8 cellular contexts compared by ENCODE assay signal in the genomic region with DNA sequence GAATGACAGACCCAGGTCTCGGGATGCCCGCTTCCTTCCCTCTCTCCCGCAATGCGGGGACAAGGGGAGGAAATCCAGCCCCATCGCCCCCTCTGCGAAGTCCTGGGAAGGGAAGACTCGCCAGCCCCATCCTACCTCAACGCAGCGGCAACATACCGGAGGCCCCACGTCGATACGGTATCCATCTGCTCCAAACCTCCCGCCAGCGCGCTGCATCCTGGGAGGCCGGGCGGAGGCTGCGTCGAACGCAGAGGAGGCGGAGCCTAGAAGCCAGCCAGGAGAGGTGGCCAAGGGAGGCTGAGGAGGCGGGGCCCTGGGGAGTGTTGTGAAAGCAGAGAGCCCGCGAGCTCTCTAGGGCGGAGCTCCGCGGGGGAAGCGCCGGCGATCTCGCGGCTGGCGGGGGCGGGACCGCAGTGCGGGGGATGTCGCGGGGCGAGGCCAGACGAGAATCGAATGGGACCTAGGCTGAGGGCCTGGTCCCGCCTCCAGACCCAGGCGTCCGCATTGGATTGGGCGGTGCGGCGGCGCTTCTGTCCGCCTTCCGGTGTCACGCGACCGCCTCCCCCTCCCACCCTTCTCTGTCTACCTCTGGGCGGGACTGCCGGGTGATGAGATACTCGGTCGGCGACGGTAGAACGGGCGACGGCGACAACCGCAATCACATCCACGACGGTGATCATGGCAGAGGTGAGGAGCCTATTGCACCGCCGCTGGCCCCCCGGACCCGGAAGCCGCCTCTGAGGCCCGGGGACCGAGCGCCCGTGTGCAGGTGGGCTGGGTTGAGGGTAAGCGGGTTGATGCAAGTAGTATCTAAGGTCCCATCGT. TPM values are rescaled to one million over a fixed set of nuclear protein-coding genes. Genes with fewer than 3 reads are reported as not detected.
DNase-seq lines count a peak whose midpoint lies in the region; ATAC-seq and TF ChIP-seq lines count a peak whose summit lies in the region.

FANCB (minus strand) TSS at position 219 of the 825 bp plus-strand sequence. CDS start 7,559 bp downstream, outside the sequence.
MOSPD2 (plus strand) TSS at position 571 of the 825 bp plus-strand sequence; CDS start at position 679, 108 bp downstream.

- H3K4me1 Mint-ChIP-seq in H9: peaks cover 2 to 5% of the 10 kb centered on the region in 2 experiments; a peak in 3 of 4 replicates
- peaks cover 3 to 6% of the 10 kb centered on the region in 2 donors for H3K4me1 Mint-ChIP-seq in natural killer cell treated with Interleukin-12 subunit alpha and Interleukin-12 subunit beta and Interleukin-15 and Interleukin-18, amount 100 ng/mL, for 72 hours (ENCODE audit: low read depth in 2 of 2)

- H2BK120ac ChIP-seq in H9 (ENCODE audit: low read depth, low read length, poor library complexity, severe bottlenecking): no peak within 1 kb of the TSS

- peaks cover 60 to 61% of the 10 kb centered on the region in 2 experiments for H3K9me3 Mint-ChIP-seq in H9
- H3K9me3 Mint-ChIP-seq in natural killer cell treated with Interleukin-12 subunit alpha and Interleukin-12 subunit beta and Interleukin-15 and Interleukin-18, amount 100 ng/mL, for 72 hours: peaks cover 2% of the 10 kb centered on the region

- no peak within 1 kb of the TSS for H3K4ac ChIP-seq in H9 (ENCODE audit: low read depth, low read length)

- H4K91ac ChIP-seq in H9 (ENCODE audit: insufficient read length, low read depth, low read length): no peak within 1 kb of the TSS

- H3K27ac ChIP-seq in H9 (ENCODE audit: insufficient read length, low read depth, low read length): no peak within 1 kb of the TSS

- no CpG with 5 or more reads among the region's 78 CpGs for WGBS in H9 (ENCODE audit: extremely low coverage, insufficient read length, low lambda C conversion rate)

- no peak within 1 kb of the TSS for H2BK5ac ChIP-seq in H9 (ENCODE audit: insufficient read length, low read length)

- no peak within 1 kb of the TSS for H3K18ac ChIP-seq in H9 (ENCODE audit: insufficient read length, low read depth, low read length)

- peaks cover 16 to 19% (median 17%) of the 10 kb centered on the region in 3 experiments for H3K36me3 Mint-ChIP-seq in H9 (ENCODE audit: insufficient read depth in 1 of 3, low read depth in 3 of 3)
- no peaks in the 10 kb centered on the region for H3K36me3 Mint-ChIP-seq in natural killer cell treated with Interleukin-12 subunit alpha and Interleukin-12 subunit beta and Interleukin-15 and Interleukin-18, amount 100 ng/mL, for 72 hours

- H2AK5ac ChIP-seq in H9 (ENCODE audit: insufficient read length, low read length): no peak within 1 kb of the TSS

- peak; percentile 68 for TF ChIP-seq POLR2A in Raji (IDR thresholded peaks at IDR 0.05; ENCODE audit: insufficient read depth, low read depth, low read length)

- H4K5ac ChIP-seq in H9 (ENCODE audit: insufficient read length, low read depth, low read length): no peak within 1 kb of the TSS

- peak; percentile 96 to 97 for ATAC-seq in natural killer cell treated with Interleukin-12 subunit alpha and Interleukin-12 subunit beta and Interleukin-15 and Interleukin-18, amount 100 ng/mL, for 72 hours

- H3T11ph ChIP-seq in H9 (ENCODE audit: low read length): no peak within 1 kb of the TSS

- H2BK15ac ChIP-seq in H9 (ENCODE audit: low read depth, low read length): no peak within 1 kb of the TSS

- H3K23me2 ChIP-seq in H9 (ENCODE audit: insufficient read length, low read depth, low read length, poor library complexity, severe bottlenecking): peaks cover 5% of the 10 kb centered on the region

- no peaks in the 10 kb centered on the region for H3K27me3 Mint-ChIP-seq in H9 (ENCODE audit: low read depth)
- H3K27me3 Mint-ChIP-seq in natural killer cell treated with Interleukin-12 subunit alpha and Interleukin-12 subunit beta and Interleukin-15 and Interleukin-18, amount 100 ng/mL, for 72 hours: no peaks in the 10 kb centered on the region

- peaks cover 2% of the 10 kb centered on the region; the same call in 1 of the 2 replicates for H3K79me2 ChIP-seq in H9 (ENCODE audit: insufficient read depth, low read length)

- H3K9me3 ChIP-seq in ES-I3 (ENCODE audit: control insufficient read depth, insufficient read depth, low read length): 0 out of 2 replicates have a peak, but pooled peaks cover 4% of the 10 kb centered on the region
- H3K9me3 ChIP-seq in H9 (ENCODE audit: control insufficient read depth, low read depth, low read length): no peaks in the 10 kb centered on the region

- no peaks in the 10 kb centered on the region for H3K4me1 ChIP-seq in ES-I3 (ENCODE audit: insufficient read depth, low read length)
- no peaks in the 10 kb centered on the region for H3K4me1 ChIP-seq in H9 (ENCODE audit: insufficient read depth, low read length)

- peak within 1 kb of the TSS; percentile 56; the same call in 1 of the 2 replicates for H3K14ac ChIP-seq in H9 (ENCODE audit: insufficient read depth, low read length)

- H4K8ac ChIP-seq in H9 (replicated peaks; ENCODE audit: insufficient read length, low read depth, low read length): no peak within 1 kb of the TSS

- no peaks in the 10 kb centered on the region for H4K20me1 ChIP-seq in H9 (ENCODE audit: control insufficient read depth, insufficient read depth, insufficient read length)

- DNase-seq in H9 (peak; percentile 96), M059J (ENCODE audit: low read depth) (peak; percentile 96), fibroblast of pulmonary artery (ENCODE audit: low read depth) (peak; percentile 94)
- peak; percentile 93 for DNase-seq in activated effector memory CD4-positive, alpha-beta T cell treated with Interleukin-2 at 50 U/mL for 16 hours
- peak; percentile 95 for DNase-seq in natural killer cell treated with Interleukin-12 subunit alpha and Interleukin-12 subunit beta and Interleukin-15 and Interleukin-18, amount 100 ng/mL, for 72 hours (ENCODE audit: low spot score)
- DNase-seq in stimulated activated naive CD4-positive, alpha-beta T cell treated with Interleukin-2 at 50 U/mL for 16 hours (lab: John Stamatoyannopoulos, UW): peak; percentile 94

- H3K27ac Mint-ChIP-seq in H9: peak within 1 kb of the TSS; percentile 61 to 88 (median 79); a peak in 5 of 7 replicates
- peak within 1 kb of the TSS; percentile 76 to 82 for H3K27ac Mint-ChIP-seq in natural killer cell treated with Interleukin-12 subunit alpha and Interleukin-12 subunit beta and Interleukin-15 and Interleukin-18, amount 100 ng/mL, for 72 hours

- H2AFZ ChIP-seq in H9 (ENCODE audit: low read length): no peak within 1 kb of the TSS

- TF ChIP-seq CTCF in H9 (conservative IDR thresholded peaks at IDR 0.05) (no peak), fibroblast of pulmonary artery (IDR thresholded peaks at IDR 0.05; ENCODE audit: low read length, missing control alignments) (no peak)

- H3K27me3 ChIP-seq in H9 (ENCODE audit: insufficient read depth, low read length): no peaks in the 10 kb centered on the region

- H3K4me3 Mint-ChIP-seq in H9: peak within 1 kb of the TSS; percentile 78 to 85
- H3K4me3 Mint-ChIP-seq in natural killer cell treated with Interleukin-12 subunit alpha and Interleukin-12 subunit beta and Interleukin-15 and Interleukin-18, amount 100 ng/mL, for 72 hours: peak within 1 kb of the TSS; percentile 90

- peak within 1 kb of the TSS; percentile 89 for H3K4me3 ChIP-seq in fibroblast of pulmonary artery (replicated peaks; ENCODE audit: low read depth, low read length)

- H3K56ac ChIP-seq in H9 (ENCODE audit: insufficient read length, low read depth, low read length): no peak within 1 kb of the TSS

- H3K79me1 ChIP-seq in H9 (ENCODE audit: insufficient read depth, low read depth, low read length, poor library complexity, severe bottlenecking): peaks cover 2% of the 10 kb centered on the region

- H3K23ac ChIP-seq in H9 (ENCODE audit: insufficient read length, low read depth, low read length): no peak within 1 kb of the TSS

- no peaks in the 10 kb centered on the region for H3K36me3 ChIP-seq in ES-I3 (ENCODE audit: insufficient read depth, low read length)

- peak within 1 kb of the TSS; percentile 81 for H3K4me2 ChIP-seq in H9 (ENCODE audit: insufficient read depth, insufficient read length, low read length)

- H2BK12ac ChIP-seq in H9 (ENCODE audit: insufficient read length, low read depth, low read length): no peak within 1 kb of the TSS

- no peak within 1 kb of the TSS for H2BK20ac ChIP-seq in H9 (ENCODE audit: low read depth, low read length, poor library complexity, severe bottlenecking)

- H3K9ac ChIP-seq in ES-I3 (ENCODE audit: low read depth, low read length): peak within 1 kb of the TSS; percentile 96
- H3K9ac ChIP-seq in H9 (ENCODE audit: extremely low read depth, insufficient read length, low read length): peak within 1 kb of the TSS; percentile 74

RNA-seq across cellular contexts. Expression of gene FANCB, which starts in this region (rescaled TPM):
- 11.3 and 12.1 TPM in 2 replicates for total RNA-seq in H9 (2021)
- total RNA-seq in M059J (2014; rRNA removed; shearing (Covaris generic)): 10.4 and 12.5 TPM in 2 replicates
- total RNA-seq in natural killer cell treated with Interleukin-12 subunit alpha and Interleukin-12 subunit beta and Interleukin-15 and Interleukin-18, amount 100 ng/mL, for 72 hours: 10 to 100 TPM; 10.0 to 19.1 TPM

RNA-seq across cellular contexts. Expression of gene MOSPD2, which starts in this region (rescaled TPM):
- total RNA-seq in H9 (2021): 6.4 and 6.6 TPM in 2 replicates
- 34.0 and 36.9 TPM in 2 replicates for total RNA-seq in M059J (2014; rRNA removed; shearing (Covaris generic))
- 10 to 100 TPM; 12.8 to 30.4 TPM for total RNA-seq in natural killer cell treated with Interleukin-12 subunit alpha and Interleukin-12 subunit beta and Interleukin-15 and Interleukin-18, amount 100 ng/mL, for 72 hours
